ENCODE assay signal across 12 cellular contexts in genomic region chr3:195181781-195182469, GRCh38.
DNase-seq lines count a peak whose midpoint lies in the region; ATAC-seq, FAIRE-seq and TF ChIP-seq lines count a peak whose summit lies in the region.
"Had no signal": no experiment of that assay in that cellular context is flagged by ENCODE, and none has a peak within 500 bp of the region (broad histone marks: within the 10 kb centered on the region; RNA-seq: fewer than 3 reads in every experiment).

No MANE protein-coding gene starts in this region.

- no peak overlapping the region for H3K9ac ChIP-seq in HUES48 (ENCODE audit: low read depth, low read length)
- H3K9ac ChIP-seq in endothelial cell of umbilical vein (replicated peaks; ENCODE audit: extremely low read depth, insufficient read depth, low read length), result peak overlapping the region; percentile 28
- H3K9ac ChIP-seq in rectal smooth muscle tissue (ENCODE audit: low read length), result no peak overlapping the region

- TF ChIP-seq POLR2A in endothelial cell of umbilical vein (IDR thresholded peaks at IDR 0.05; ENCODE audit: low read depth, low read length), result peak; percentile 22

- H3K4me3 Mint-ChIP-seq in activated CD8-positive, alpha-beta memory T cell treated with anti-CD3 and anti-CD28 coated beads, Interleukin-2, amount 10 ng/mL, durations not matched to agents 7 days and 5 days, result no peak overlapping the region
- H3K4me3 Mint-ChIP-seq: activated naive CD8-positive, alpha-beta T cell treated with anti-CD3 and anti-CD28 coated beads, Interleukin-2, amount 10 ng/mL, durations not matched to agents 7 days and 5 days had no signal

- BruUV-seq in endothelial cell of umbilical vein (replicated peaks; lab: Mats Ljungman, UMichigan), result TSS peak; percentile 83

- H4K20me1 ChIP-seq in endothelial cell of umbilical vein (replicated peaks; ENCODE audit: control insufficient read depth, extremely low read depth, insufficient read depth, low read length), result no peaks in the 10 kb centered on the region

- H3K9me3 ChIP-seq in HUES48 (ENCODE audit: control insufficient read depth, insufficient read depth, low read length) (no peaks in the 10 kb centered on the region), endothelial cell of umbilical vein (replicated peaks; ENCODE audit: control insufficient read depth, insufficient read depth, low read length) (no peaks in the 10 kb centered on the region)

- DNase-seq in NCI-H2029 (lab: John Stamatoyannopoulos, UW), result peak; percentile 18
- DNase-seq in NCI-H2029 treated with DMSO at 0.1 percent for 48 hours (lab: John Stamatoyannopoulos, UW), result no peak
- DNase-seq in endothelial cell of umbilical vein (ENCODE audit: low read depth, low spot score), result peak; percentile 61
- DNase-seq in activated CD8-positive, alpha-beta memory T cell treated with anti-CD3 and anti-CD28 coated beads, Interleukin-2, amount 10 ng/mL, durations not matched to agents 7 days and 5 days, result no peak
- DNase-seq: activated CD4-positive, alpha-beta T cell treated with anti-CD3 and anti-CD28 coated beads, Interleukin-2, amount 50 U/mL, for 48 hours; activated naive CD8-positive, alpha-beta T cell treated with anti-CD3 and anti-CD28 coated beads, Interleukin-2, amount 10 ng/mL, durations not matched to agents 7 days and 5 days; NCI-H2171 had no signal

- H3K27me3 ChIP-seq in HUES48 (ENCODE audit: control insufficient read depth, insufficient read depth, low read length) (no peaks in the 10 kb centered on the region), endothelial cell of umbilical vein (ENCODE audit: control insufficient read depth in 2 of 2, insufficient read depth in 2 of 2, low read length in 2 of 2) (no peaks in the 10 kb centered on the region), rectal smooth muscle tissue (ENCODE audit: control insufficient read depth, insufficient read depth, low read length) (no peaks in the 10 kb centered on the region)

- H3K9me3 Mint-ChIP-seq in activated CD8-positive, alpha-beta memory T cell treated with anti-CD3 and anti-CD28 coated beads, Interleukin-2, amount 10 ng/mL, durations not matched to agents 7 days and 5 days (ENCODE audit: low read depth), result no peaks in the 10 kb centered on the region
- H3K9me3 Mint-ChIP-seq: activated naive CD8-positive, alpha-beta T cell treated with anti-CD3 and anti-CD28 coated beads, Interleukin-2, amount 10 ng/mL, durations not matched to agents 7 days and 5 days had no signal

- peaks cover 6% of the 10 kb centered on the region for H3K79me2 ChIP-seq in endothelial cell of umbilical vein (ENCODE audit: control insufficient read depth, insufficient read depth, low read length)

- H3K36me3 ChIP-seq in HUES48 (ENCODE audit: control insufficient read depth, insufficient read depth, low read length), result no peaks in the 10 kb centered on the region
- H3K36me3 ChIP-seq in endothelial cell of umbilical vein (ENCODE audit: control insufficient read depth in 2 of 2, extremely low read depth in 1 of 2, insufficient read depth in 2 of 2, low read length in 2 of 2), result no peaks in the 10 kb centered on the region
- no peaks in the 10 kb centered on the region for H3K36me3 ChIP-seq in rectal smooth muscle tissue (ENCODE audit: control insufficient read depth, insufficient read depth, low read length)

- H3K4me3 ChIP-seq in HUES48 (ENCODE audit: low read depth, low read length), result no peak overlapping the region
- H3K4me3 ChIP-seq in endothelial cell of umbilical vein (replicated peaks in 1 of 3; ENCODE audit: insufficient read depth in 1 of 3, low read depth in 1 of 3, low read length in 3 of 3), result no peak overlapping the region
- no peak overlapping the region for H3K4me3 ChIP-seq in rectal smooth muscle tissue (ENCODE audit: low read length)

- intact Hi-C loops in endothelial cell of umbilical vein (cut with micrococcal nuclease), result loop anchor here (1.0 to 2.0 kb wide), 8 partner anchors 20 to 77 kb away; no protein-coding TSS in a partner anchor

- no peak overlapping the region for H3K27ac Mint-ChIP-seq in activated CD8-positive, alpha-beta memory T cell treated with anti-CD3 and anti-CD28 coated beads, Interleukin-2, amount 10 ng/mL, durations not matched to agents 7 days and 5 days
- H3K27ac Mint-ChIP-seq: activated naive CD8-positive, alpha-beta T cell treated with anti-CD3 and anti-CD28 coated beads, Interleukin-2, amount 10 ng/mL, durations not matched to agents 7 days and 5 days had no signal

- H3K27ac ChIP-seq in HUES48 (ENCODE audit: low read depth, low read length) (peak overlapping the region; percentile 36), endothelial cell of umbilical vein (ENCODE audit: insufficient read depth, low read depth, low read length) (peak overlapping the region; percentile 93), rectal smooth muscle tissue (ENCODE audit: low read depth, low read length) (peak overlapping the region; percentile 46)
- H3K27ac ChIP-seq: 22Rv1 had no signal

- POLR2A ChIA-PET in endothelial cell of umbilical vein (lab: Charles Lee), result interaction anchor here (0.7 to 1.8 kb wide), 3 partner anchors 20 to 32 kb away, joined by 3 to 4 read pairs (median 3); no protein-coding TSS in a partner anchor

- H3K4me1 Mint-ChIP-seq in activated CD8-positive, alpha-beta memory T cell treated with anti-CD3 and anti-CD28 coated beads, Interleukin-2, amount 10 ng/mL, durations not matched to agents 7 days and 5 days, result peaks cover 21% of the 10 kb centered on the region

- no peaks in the 10 kb centered on the region for H3K9me1 ChIP-seq in endothelial cell of umbilical vein (replicated peaks; ENCODE audit: control insufficient read depth, extremely low read depth, insufficient read depth, low read length)

- TF ChIP-seq CTCF in endothelial cell of umbilical vein (IDR thresholded peaks at IDR 0.05; ENCODE audit: extremely low read depth in 1 of 2, insufficient read depth in 1 of 2, low read depth in 1 of 2, low read length in 2 of 2), result no peak

- H3K4me1 ChIP-seq in HUES48 (ENCODE audit: control insufficient read depth, insufficient read depth, low read length) (peaks cover 27% of the 10 kb centered on the region), endothelial cell of umbilical vein (ENCODE audit: control insufficient read depth, extremely low read depth, insufficient read depth, low read length) (peaks cover 63% of the 10 kb centered on the region), rectal smooth muscle tissue (ENCODE audit: control insufficient read depth, insufficient read depth, low read length) (peaks cover 37% of the 10 kb centered on the region)

- no peaks in the 10 kb centered on the region for H3K27me3 Mint-ChIP-seq in activated CD8-positive, alpha-beta memory T cell treated with anti-CD3 and anti-CD28 coated beads, Interleukin-2, amount 10 ng/mL, durations not matched to agents 7 days and 5 days
- H3K27me3 Mint-ChIP-seq: activated naive CD8-positive, alpha-beta T cell treated with anti-CD3 and anti-CD28 coated beads, Interleukin-2, amount 10 ng/mL, durations not matched to agents 7 days and 5 days had no signal

- no peaks in the 10 kb centered on the region for H3K36me3 Mint-ChIP-seq in activated CD8-positive, alpha-beta memory T cell treated with anti-CD3 and anti-CD28 coated beads, Interleukin-2, amount 10 ng/mL, durations not matched to agents 7 days and 5 days

- ATAC-seq in HG03139 (IDR thresholded peaks at IDR 0.05; ENCODE audit: unreplicated experiment), result no peak
- ATAC-seq in activated CD8-positive, alpha-beta memory T cell treated with anti-CD3 and anti-CD28 coated beads, Interleukin-2, amount 10 ng/mL, durations not matched to agents 7 days and 5 days, result no peak
- ATAC-seq in HG02870 (IDR thresholded peaks at IDR 0.05; ENCODE audit: unreplicated experiment), result no peak

- peak; percentile 84 for FAIRE-seq in endothelial cell of umbilical vein (lab: Jason Lieb, UNC)

- CTCF ChIA-PET in endothelial cell of umbilical vein (lab: Charles Lee), result interaction anchor here (0.6 to 2.6 kb wide), 11 partner anchors 8 to 1091 kb away, joined by 3 to 14 read pairs (median 4); no protein-coding TSS in a partner anchor
- CTCF ChIA-PET in activated CD8-positive, alpha-beta memory T cell treated with anti-CD3 and anti-CD28 coated beads, Interleukin-2, amount 10 ng/mL, durations not matched to agents 7 days and 5 days (lab: Charles Lee), result no interaction called here

- dilution Hi-C loops in endothelial cell of umbilical vein (cut with MboI; ENCODE audit: extremely low pct_ligation_motif_present, low sequenced_read_pairs), result no loop called here

- H3K4me2 ChIP-seq in endothelial cell of umbilical vein (ENCODE audit: insufficient read depth, low read length), result peak overlapping the region; percentile 47

- no peak overlapping the region for H2AFZ ChIP-seq in endothelial cell of umbilical vein (ENCODE audit: low read depth, low read length)

TF ChIP-seq in endothelial cell of umbilical vein, 7 proteins besides CTCF, POLR2A, EP300 and RAD21:
- TF ChIP-seq MAX (IDR thresholded peaks at IDR 0.05; ENCODE audit: insufficient read depth, insufficient read length) (no peak), EZH2 (IDR thresholded peaks at IDR 0.05; ENCODE audit: borderline replicate concordance, low read depth, low read length, severe bottlenecking) (no peak), JUN (IDR thresholded peaks at IDR 0.05; ENCODE audit: borderline replicate concordance, insufficient read depth, insufficient read length, low read depth) (no peak), MYC (IDR thresholded peaks at IDR 0.05; ENCODE audit: low read depth, low read length) (no peak), FOS (IDR thresholded peaks at IDR 0.05; ENCODE audit: borderline replicate concordance, insufficient read depth, low read length) (no peak), POLR2AphosphoS5 (IDR thresholded peaks at IDR 0.05; ENCODE audit: insufficient read depth, low read depth, low read length) (no peak), GATA2 (IDR thresholded peaks at IDR 0.05; ENCODE audit: insufficient read depth, insufficient read length, low read depth, low read length) (no peak)

Comparison
In these comparisons a context has a peak if more than half of its experiments do, and no peak if none do; other contexts are left out.
1. DNase-seq: peak in NCI-H2029 (single experiment) and endothelial cell of umbilical vein (single experiment); none in NCI-H2029 treated with DMSO at 0.1 percent for 48 hours (single experiment) and activated CD8-positive, alpha-beta memory T cell treated with anti-CD3 and anti-CD28 coated beads, Interleukin-2, amount 10 ng/mL, durations not matched to agents 7 days and 5 days (single experiment).
2. H3K27ac ChIP-seq: peak in every context shown above with its lines; median percentile 93 in endothelial cell of umbilical vein; 46 in rectal smooth muscle tissue; 36 in HUES48.